26 cellular contexts compared by ENCODE assay signal in genomic region chr9:20084125-20084524, GRCh38.
"Had no signal": no experiment of that assay in that cellular context is flagged by ENCODE, and none has a peak within 500 bp of the region (broad histone marks: within the 10 kb centered on the region; RNA-seq: fewer than 3 reads in every experiment).

No MANE protein-coding gene starts in this region.

- H3K9me3 Mint-ChIP-seq: immature natural killer cell; mesothelial cell of epicardium; natural killer cell treated with Interleukin-12 subunit alpha and Interleukin-12 subunit beta and Interleukin-15 and Interleukin-18, amount 100 ng/mL, for 72 hours had no signal

- H3K4me3 ChIP-seq: mucosa of descending colon, neural progenitor cell, right lobe of liver, smooth muscle cell, stomach, tibial artery, vagina had no signal

- H3K36me3 ChIP-seq: neural progenitor cell, right lobe of liver, stomach, tibial artery, vagina had no signal

- H3K4me3 Mint-ChIP-seq: effector memory CD8-positive, alpha-beta T cell; immature natural killer cell; mesothelial cell of epicardium; naive B cell; natural killer cell treated with Interleukin-12 subunit alpha and Interleukin-12 subunit beta and Interleukin-15 and Interleukin-18, amount 100 ng/mL, for 72 hours; neural progenitor cell had no signal

- ATAC-seq: effector memory CD8-positive, alpha-beta T cell; left colon; left ventricle myocardium superior; mucosa of descending colon; natural killer cell treated with Interleukin-12 subunit alpha and Interleukin-12 subunit beta and Interleukin-15 and Interleukin-18, amount 100 ng/mL, for 72 hours; right lobe of liver had no signal

- H3K27ac Mint-ChIP-seq: effector memory CD8-positive, alpha-beta T cell; immature natural killer cell; mesothelial cell of epicardium; natural killer cell treated with Interleukin-12 subunit alpha and Interleukin-12 subunit beta and Interleukin-15 and Interleukin-18, amount 100 ng/mL, for 72 hours; neural progenitor cell; progenitor cell of endocrine pancreas had no signal

- H3K4me1 ChIP-seq: neural progenitor cell, parathyroid adenoma, right lobe of liver, stomach, tibial artery, vagina had no signal

- H3K27me3 Mint-ChIP-seq: progenitor cell of endocrine pancreas had no signal

- H3K36me3 Mint-ChIP-seq: immature natural killer cell; mesothelial cell of epicardium; natural killer cell treated with Interleukin-12 subunit alpha and Interleukin-12 subunit beta and Interleukin-15 and Interleukin-18, amount 100 ng/mL, for 72 hours; neural progenitor cell had no signal

- H3K9me3 ChIP-seq: mucosa of descending colon, right lobe of liver, tibial artery, vagina had no signal

- DNase-seq: cortex of kidney; effector memory CD8-positive, alpha-beta T cell; hypothalamus; immature natural killer cell; islet precursor cell; kidney glomerular epithelial cell; left colon; left ventricle myocardium superior; mesenchymal stem cell; mucosa of descending colon; naive B cell; right lobe of liver; stimulated activated CD4-positive, alpha-beta T cell treated with anti-CD3 and anti-CD28 coated beads, Interleukin-12 subunit alpha, Interleukin-12 subunit beta, amount 100 ng/mL, for 4 hours; stimulated activated CD4-positive, alpha-beta T cell treated with anti-CD3 and anti-CD28 coated beads, Interleukin-1b, Interleukin-23, amount 100 ng/mL, for 48 hours; stimulated activated CD4-positive, alpha-beta T cell treated with anti-CD3 and anti-CD28 coated beads, Interleukin-4, amount 100 ng/mL, for 1 hour; stimulated activated CD8-positive, alpha-beta memory T cell treated with anti-CD3 and anti-CD28 coated beads, Interleukin-4, amount 100 ng/mL, for 48 hours; stimulated activated naive CD4-positive, alpha-beta T cell treated with Interleukin-2 at 50 U/mL for 16 hours; stomach; tibial artery had no signal

- H3K27ac ChIP-seq: neural progenitor cell, parathyroid adenoma, right lobe of liver, stomach, tibial artery, vagina had no signal

- H3K9ac ChIP-seq: neural progenitor cell, parathyroid adenoma had no signal

- H3K4me1 Mint-ChIP-seq: immature natural killer cell, mesothelial cell of epicardium had no signal

- H3K27me3 ChIP-seq: neural progenitor cell, right lobe of liver, stomach, tibial artery, vagina had no signal
